1 cellular context compared by ENCODE assay signal in the genomic region with DNA sequence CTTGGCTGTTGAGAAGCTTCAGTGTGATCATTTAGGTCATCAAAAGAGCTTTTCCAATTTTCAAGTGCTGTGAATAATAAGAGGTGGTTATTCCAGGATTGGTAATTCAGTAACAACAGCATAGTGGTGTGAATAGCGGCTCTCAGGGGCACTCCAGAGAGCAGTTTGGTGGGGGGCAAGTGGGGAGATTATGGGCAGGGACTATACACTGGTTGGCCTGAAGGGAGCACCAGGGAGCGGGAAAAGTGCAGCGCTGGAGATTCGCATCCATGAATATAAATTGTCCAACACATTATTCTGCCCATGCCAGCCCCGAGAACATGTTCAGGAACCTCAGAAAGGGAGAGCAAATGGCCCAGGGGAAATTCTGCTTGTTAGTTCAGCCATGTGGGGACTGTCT.
TF ChIP-seq lines count a peak whose summit lies in the region.

No MANE protein-coding gene starts in this region.

TF ChIP-seq in SK-N-SH, 30 proteins besides CTCF, POLR2A, EP300 and RAD21:
- no peak for TF ChIP-seq POLR2AphosphoS5 (IDR thresholded peaks at IDR 0.05; ENCODE audit: low read depth, low read length)
- no peak for TF ChIP-seq FOXM1 (IDR thresholded peaks at IDR 0.05; ENCODE audit: low read depth)
- TF ChIP-seq, protein P1, sequence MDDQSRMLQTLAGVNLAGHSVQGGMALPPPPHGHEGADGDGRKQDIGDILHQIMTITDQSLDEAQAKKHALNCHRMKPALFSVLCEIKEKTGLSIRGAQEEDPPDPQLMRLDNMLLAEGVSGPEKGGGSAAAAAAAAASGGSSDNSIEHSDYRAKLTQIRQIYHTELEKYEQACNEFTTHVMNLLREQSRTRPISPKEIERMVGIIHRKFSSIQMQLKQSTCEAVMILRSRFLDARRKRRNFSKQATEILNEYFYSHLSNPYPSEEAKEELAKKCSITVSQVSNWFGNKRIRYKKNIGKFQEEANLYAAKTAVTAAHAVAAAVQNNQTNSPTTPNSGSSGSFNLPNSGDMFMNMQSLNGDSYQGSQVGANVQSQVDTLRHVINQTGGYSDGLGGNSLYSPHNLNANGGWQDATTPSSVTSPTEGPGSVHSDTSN (IDR thresholded peaks at IDR 0.05) = no peak
- no peak for TF ChIP-seq GATA2 (CRISPR knock-in tag; IDR thresholded peaks at IDR 0.05)
- TF ChIP-seq NFIC (IDR thresholded peaks at IDR 0.05; ENCODE audit: borderline replicate concordance) = no peak
- TF ChIP-seq RFX5 (IDR thresholded peaks at IDR 0.05; ENCODE audit: low read length) = no peak
- TF ChIP-seq TCF12 (IDR thresholded peaks at IDR 0.05) = no peak
- TF ChIP-seq RCOR1 (IDR thresholded peaks at IDR 0.05; ENCODE audit: low read length) = no peak
- TF ChIP-seq GABPA (IDR thresholded peaks at IDR 0.05; ENCODE audit: low read depth) = no peak
- TF ChIP-seq FOSL2 (IDR thresholded peaks at IDR 0.05; ENCODE audit: borderline replicate concordance, low read depth) = no peak
- TF ChIP-seq USF1 (IDR thresholded peaks at IDR 0.05; ENCODE audit: borderline replicate concordance, low read depth) = no peak
- TF ChIP-seq, protein P2, sequence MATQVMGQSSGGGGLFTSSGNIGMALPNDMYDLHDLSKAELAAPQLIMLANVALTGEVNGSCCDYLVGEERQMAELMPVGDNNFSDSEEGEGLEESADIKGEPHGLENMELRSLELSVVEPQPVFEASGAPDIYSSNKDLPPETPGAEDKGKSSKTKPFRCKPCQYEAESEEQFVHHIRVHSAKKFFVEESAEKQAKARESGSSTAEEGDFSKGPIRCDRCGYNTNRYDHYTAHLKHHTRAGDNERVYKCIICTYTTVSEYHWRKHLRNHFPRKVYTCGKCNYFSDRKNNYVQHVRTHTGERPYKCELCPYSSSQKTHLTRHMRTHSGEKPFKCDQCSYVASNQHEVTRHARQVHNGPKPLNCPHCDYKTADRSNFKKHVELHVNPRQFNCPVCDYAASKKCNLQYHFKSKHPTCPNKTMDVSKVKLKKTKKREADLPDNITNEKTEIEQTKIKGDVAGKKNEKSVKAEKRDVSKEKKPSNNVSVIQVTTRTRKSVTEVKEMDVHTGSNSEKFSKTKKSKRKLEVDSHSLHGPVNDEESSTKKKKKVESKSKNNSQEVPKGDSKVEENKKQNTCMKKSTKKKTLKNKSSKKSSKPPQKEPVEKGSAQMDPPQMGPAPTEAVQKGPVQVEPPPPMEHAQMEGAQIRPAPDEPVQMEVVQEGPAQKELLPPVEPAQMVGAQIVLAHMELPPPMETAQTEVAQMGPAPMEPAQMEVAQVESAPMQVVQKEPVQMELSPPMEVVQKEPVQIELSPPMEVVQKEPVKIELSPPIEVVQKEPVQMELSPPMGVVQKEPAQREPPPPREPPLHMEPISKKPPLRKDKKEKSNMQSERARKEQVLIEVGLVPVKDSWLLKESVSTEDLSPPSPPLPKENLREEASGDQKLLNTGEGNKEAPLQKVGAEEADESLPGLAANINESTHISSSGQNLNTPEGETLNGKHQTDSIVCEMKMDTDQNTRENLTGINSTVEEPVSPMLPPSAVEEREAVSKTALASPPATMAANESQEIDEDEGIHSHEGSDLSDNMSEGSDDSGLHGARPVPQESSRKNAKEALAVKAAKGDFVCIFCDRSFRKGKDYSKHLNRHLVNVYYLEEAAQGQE (IDR thresholded peaks at IDR 0.05; ENCODE audit: low read depth, low read length) = no peak
TF ChIP-seq in SK-N-SH: peak in this region for 0.
